ENCODE assay signal across 8 cellular contexts in the genomic region with DNA sequence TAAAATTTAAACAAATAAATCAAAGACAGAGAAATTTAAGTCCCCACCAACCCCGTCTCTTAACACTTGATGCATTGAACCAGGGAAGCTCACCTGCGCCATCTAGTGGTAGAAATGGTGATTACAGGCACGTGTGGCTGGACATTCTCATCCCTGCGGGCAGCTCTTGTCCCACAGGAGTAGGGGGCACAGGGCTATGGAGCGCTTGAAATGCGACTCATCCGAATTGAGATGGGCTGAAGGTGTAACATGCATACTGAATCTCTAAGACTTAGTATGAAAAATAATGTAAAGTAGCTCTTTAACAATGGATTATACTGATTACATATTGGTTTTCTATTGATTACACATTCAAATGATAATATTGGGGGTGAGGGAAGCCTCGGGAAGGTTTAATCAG. TPM values are rescaled to one million over a fixed set of nuclear protein-coding genes. Genes with fewer than 3 reads are reported as not detected.
DNase-seq lines count a peak whose midpoint lies in the region; ATAC-seq, FAIRE-seq and TF ChIP-seq lines count a peak whose summit lies in the region.

No MANE protein-coding gene starts in this region.

- no peaks in the 10 kb centered on the region for H3K36me3 Mint-ChIP-seq in activated T-helper 2 cell treated with anti-CD3 and anti-CD28 coated beads, Interferon-gamma antibody, Interleukin-2, Interleukin-4, amounts not matched to agents 10 μg/mL and 5 μg/mL and 100 μg/mL, durations not matched to agents 14 hours and 24 hours and 36 hours (ENCODE audit: low read depth)

- intact Hi-C loops in activated T-helper 2 cell treated with anti-CD3 and anti-CD28 coated beads, Interferon-gamma antibody, Interleukin-2, Interleukin-4, amounts not matched to agents 10 μg/mL and 5 μg/mL and 100 μg/mL, durations not matched to agents 14 hours and 24 hours and 36 hours (cut with micrococcal nuclease), result loop anchor here (2.0 kb wide), 1 partner anchor 138 kb away; no protein-coding TSS in a partner anchor
- intact Hi-C loops in ovary (cut with DNase I), result loop anchor here in 3 of 4 donors (2.0 to 10.0 kb wide), 3 partner anchors 136 to 143 kb away; no protein-coding TSS in a partner anchor

- H3K27ac Mint-ChIP-seq in activated T-helper 2 cell treated with anti-CD3 and anti-CD28 coated beads, Interferon-gamma antibody, Interleukin-2, Interleukin-4, amounts not matched to agents 10 μg/mL and 5 μg/mL and 100 μg/mL, durations not matched to agents 14 hours and 24 hours and 36 hours, result no peak overlapping the region

- peaks cover 3% of the 10 kb centered on the region for H3K27me3 ChIP-seq in foreskin keratinocyte
- no peaks in the 10 kb centered on the region for H3K27me3 ChIP-seq in ovary

- H3K4me3 Mint-ChIP-seq in activated T-helper 2 cell treated with anti-CD3 and anti-CD28 coated beads, Interferon-gamma antibody, Interleukin-2, Interleukin-4, amounts not matched to agents 10 μg/mL and 5 μg/mL and 100 μg/mL, durations not matched to agents 14 hours and 24 hours and 36 hours (ENCODE audit: low read depth), result no peak overlapping the region

- no peaks in the 10 kb centered on the region for H3K27me3 Mint-ChIP-seq in activated T-helper 2 cell treated with anti-CD3 and anti-CD28 coated beads, Interferon-gamma antibody, Interleukin-2, Interleukin-4, amounts not matched to agents 10 μg/mL and 5 μg/mL and 100 μg/mL, durations not matched to agents 14 hours and 24 hours and 36 hours (ENCODE audit: low read depth)

- H3K27ac ChIP-seq in foreskin keratinocyte (no peak overlapping the region), ovary (no peak overlapping the region)

- peak; percentile 87 for TF ChIP-seq CTCF in foreskin keratinocyte (conservative IDR thresholded peaks at IDR 0.05)
- peak; percentile 77 to 97 (median 92) for TF ChIP-seq CTCF in ovary (IDR thresholded peaks at IDR 0.05)

- DNase-seq in DMS153 (lab: John Stamatoyannopoulos, UW), result peak; percentile 17
- DNase-seq in HuH-7.5 (ENCODE audit: low spot score), result peak; percentile 68
- peak; percentile 43 to 66 for DNase-seq in SHP77 (lab: John Stamatoyannopoulos, UW)
- DNase-seq in activated T-helper 2 cell treated with anti-CD3 and anti-CD28 coated beads, Interferon-gamma antibody, Interleukin-2, Interleukin-4, amounts not matched to agents 10 μg/mL and 5 μg/mL and 100 μg/mL, durations not matched to agents 14 hours and 24 hours and 36 hours (ENCODE audit: low spot score), result peak; percentile 41
- peak in 1 of 2 donors; percentile 35 for DNase-seq in foreskin keratinocyte
- DNase-seq in ovary, result peak; percentile 52 to 77 (median 73)
- DNase-seq in urothelium cell line (ENCODE audit: low spot score), result peak; percentile 67
- no peak for DNase-seq in NCI-H1048 (lab: John Stamatoyannopoulos, UW)

- H3K9me3 ChIP-seq in ovary, result no peaks in the 10 kb centered on the region

- no peaks in the 10 kb centered on the region for H3K36me3 ChIP-seq in ovary

- H3K4me1 ChIP-seq in foreskin keratinocyte (no peaks in the 10 kb centered on the region), ovary (ENCODE audit: insufficient read depth) (no peaks in the 10 kb centered on the region)

- no peaks in the 10 kb centered on the region for H3K4me1 Mint-ChIP-seq in activated T-helper 2 cell treated with anti-CD3 and anti-CD28 coated beads, Interferon-gamma antibody, Interleukin-2, Interleukin-4, amounts not matched to agents 10 μg/mL and 5 μg/mL and 100 μg/mL, durations not matched to agents 14 hours and 24 hours and 36 hours (ENCODE audit: low read depth)

- ATAC-seq in foreskin keratinocyte, result peak; percentile 72

- no peak overlapping the region for H3K4me3 ChIP-seq in ovary

- no peak for TF ChIP-seq EP300 in ovary (IDR thresholded peaks at IDR 0.05)

- FAIRE-seq in urothelium cell line (lab: Jason Lieb, UNC), result no peak

- TF ChIP-seq POLR2A in ovary (IDR thresholded peaks at IDR 0.05), result no peak

- H3K9me3 Mint-ChIP-seq in activated T-helper 2 cell treated with anti-CD3 and anti-CD28 coated beads, Interferon-gamma antibody, Interleukin-2, Interleukin-4, amounts not matched to agents 10 μg/mL and 5 μg/mL and 100 μg/mL, durations not matched to agents 14 hours and 24 hours and 36 hours, result no peaks in the 10 kb centered on the region

- 10 to 15% (median 11%) methylated on average over 8 of the region's 8 CpGs for WGBS in ovary, 3 donors

RNA-seq across cellular contexts. Expression of gene SLIT1, which starts 24.8 kb away (rescaled TPM):
- total RNA-seq in activated T-helper 2 cell treated with anti-CD3 and anti-CD28 coated beads, Interferon-gamma antibody, Interleukin-2, Interleukin-4, amounts not matched to agents 10 μg/mL and 5 μg/mL and 100 μg/mL, durations not matched to agents 14 hours and 24 hours and 36 hours, result 0.21 and 0.32 TPM in 2 replicates
- total RNA-seq in foreskin keratinocyte (not detected in 2 replicates), ovary (under 1 TPM; under 0.01 to 0.62 (median 0.34) TPM)
- polyA plus RNA-seq in foreskin keratinocyte (0.02 TPM in 1 of 2 replicates, not detected in the other), ovary (under 1 TPM; 0.05 to 0.10 TPM)
